ENCODE assay signal across 9 cellular contexts in genomic region chr2:46776687-46777327, GRCh38.
DNase-seq lines count a peak whose midpoint lies in the region; ATAC-seq, FAIRE-seq and TF ChIP-seq lines count a peak whose summit lies in the region.
"Had no signal": no experiment of that assay in that cellular context is flagged by ENCODE, and none has a peak within 500 bp of the region (broad histone marks: within the 10 kb centered on the region; RNA-seq: fewer than 3 reads in every experiment).

No MANE protein-coding gene starts in this region.

- no peaks in the 10 kb centered on the region for H3K36me3 ChIP-seq in Karpas-422 (ENCODE audit: insufficient read depth, low read length)
- no peaks in the 10 kb centered on the region for H3K36me3 ChIP-seq in HepG2 (replicated peaks in 1 of 2; ENCODE audit: control insufficient read depth in 1 of 2, insufficient read depth in 2 of 2, low read length in 2 of 2)

- peak; percentile 55 for TF ChIP-seq CTCF in MCF 10A (IDR thresholded peaks at IDR 0.05; ENCODE audit: unreplicated experiment)
- TF ChIP-seq CTCF in HepG2 (CRISPR knock-in tag; IDR thresholded peaks at IDR 0.05), result peak; percentile 77

- no peak overlapping the region for H3K4me3 Mint-ChIP-seq in MCF 10A (ENCODE audit: unreplicated experiment)
- H3K4me3 Mint-ChIP-seq: activated naive CD4-positive, alpha-beta T cell treated with anti-CD3 and anti-CD28 coated beads, Interleukin-2, amount 50 U/mL, for 24 hours had no signal

- no peaks in the 10 kb centered on the region for H3K9me3 Mint-ChIP-seq in MCF 10A (ENCODE audit: unreplicated experiment)
- H3K9me3 Mint-ChIP-seq: activated naive CD4-positive, alpha-beta T cell treated with anti-CD3 and anti-CD28 coated beads, Interleukin-2, amount 50 U/mL, for 24 hours had no signal

- no peak for TF ChIP-seq EP300 in HepG2 (IDR thresholded peaks at IDR 0.05; ENCODE audit: low read depth in 2 of 2, low read length in 2 of 2)
- TF ChIP-seq EP300 in HepG2 (CRISPR knock-in tag; IDR thresholded peaks at IDR 0.05; ENCODE audit: borderline replicate concordance), result no peak

- no peak overlapping the region for H2AFZ ChIP-seq in Karpas-422 (ENCODE audit: low read length)
- no peak overlapping the region for H2AFZ ChIP-seq in HepG2 (ENCODE audit: low read length)

- no peaks in the 10 kb centered on the region for H3K36me3 Mint-ChIP-seq in MCF 10A (ENCODE audit: insufficient read depth, unreplicated experiment)
- H3K36me3 Mint-ChIP-seq: activated naive CD4-positive, alpha-beta T cell treated with anti-CD3 and anti-CD28 coated beads, Interleukin-2, amount 50 U/mL, for 24 hours had no signal

- no peaks in the 10 kb centered on the region for H3K27me3 Mint-ChIP-seq in MCF 10A (ENCODE audit: insufficient read depth, unreplicated experiment)

- ATAC-seq in HepG2 (no peak), HG03442 (IDR thresholded peaks at IDR 0.05; ENCODE audit: unreplicated experiment) (no peak)

- POLR2A ChIA-PET in MCF 10A (lab: Yijun Ruan, JAX) (interaction anchor here (0.6 to 1.5 kb wide), 4 partner anchors 9 to 706 kb away, joined by 3 read pairs; no protein-coding TSS in a partner anchor), HepG2 (lab: Yijun Ruan, JAX) (no interaction called here)

- peak; percentile 63 for TF ChIP-seq RAD21 in HepG2 (CRISPR knock-in tag; IDR thresholded peaks at IDR 0.05)

- H3K4me3 ChIP-seq in Karpas-422 (ENCODE audit: low read length), result no peak overlapping the region
- H3K4me3 ChIP-seq in HepG2 (replicated peaks in 1 of 3; ENCODE audit: insufficient read depth in 1 of 3, low read depth in 2 of 3, low read length in 3 of 3), result no peak overlapping the region

- H4K20me1 ChIP-seq in Karpas-422 (ENCODE audit: insufficient read depth, low read depth, low read length), result no peaks in the 10 kb centered on the region
- H4K20me1 ChIP-seq in HepG2 (ENCODE audit: insufficient read depth, low read length), result no peaks in the 10 kb centered on the region

- no TSS peak for BruUV-seq in MCF 10A (replicated peaks; lab: Mats Ljungman, UMichigan)
- BruUV-seq in HepG2 (replicated peaks; lab: Mats Ljungman, UMichigan), result no TSS peak

- intact Hi-C loops in MCF 10A (cut with micrococcal nuclease), result loop anchor here (2.0 kb wide), 1 partner anchor 120 kb away; no protein-coding TSS in a partner anchor
- intact Hi-C loops in HepG2 (cut with micrococcal nuclease; ENCODE audit: unreplicated experiment), result loop anchor here (1.0 kb wide), 3 partner anchors 112 to 145 kb away; no protein-coding TSS in a partner anchor

- CTCF ChIA-PET in MCF 10A (lab: Yijun Ruan, JAX), result interaction anchor here (0.6 to 1.6 kb wide), 8 partner anchors 12 to 652 kb away, joined by 3 to 4 read pairs (median 3); no protein-coding TSS in a partner anchor
- CTCF ChIA-PET in HepG2 (lab: Yijun Ruan, JAX; ENCODE audit: low intra/inter-chr PET ratio, low total read pairs), result interaction anchor here (1.0 to 1.9 kb wide), 5 partner anchors 112 to 311 kb away, joined by 3 to 8 read pairs (median 5); no protein-coding TSS in a partner anchor

- H3K9ac ChIP-seq in Karpas-422 (ENCODE audit: low read length) (no peak overlapping the region), HepG2 (ENCODE audit: insufficient read depth, low read depth, low read length) (no peak overlapping the region)

- DNase-seq in EL, result peak; percentile 68
- DNase-seq in Karpas-422, result peak; percentile 84
- peak; percentile 51 for DNase-seq in SW480 (ENCODE audit: low spot score)
- peak; percentile 81 for DNase-seq in MCF 10A (ENCODE audit: unreplicated experiment)
- peak; percentile 69 for DNase-seq in HepG2 (ENCODE audit: low spot score)
- DNase-seq in stimulated activated CD8-positive, alpha-beta memory T cell treated with anti-CD3 and anti-CD28 coated beads, Interleukin-4, amount 100 ng/mL, for 1 hour (ENCODE audit: low read depth in 2 of 2, low spot score in 1 of 2), result peak; percentile 3 to 17
- DNase-seq in NCI-H187 treated with DMSO at 0.1 percent for 48 hours (lab: John Stamatoyannopoulos, UW), result no peak

- FAIRE-seq in HepG2 (lab: Jason Lieb, UNC), result no peak

- no peaks in the 10 kb centered on the region for H3K79me2 ChIP-seq in Karpas-422 (ENCODE audit: low read length)
- H3K79me2 ChIP-seq in HepG2 (ENCODE audit: insufficient read depth, low read length), result no peaks in the 10 kb centered on the region

- WGBS in HepG2 (ENCODE audit: low lambda C conversion rate), result 41% methylated on average over 10 of the region's 10 CpGs

- peaks cover 14% of the 10 kb centered on the region for H3K4me1 Mint-ChIP-seq in MCF 10A (ENCODE audit: insufficient read depth, unreplicated experiment)

- no peaks in the 10 kb centered on the region for H3K9me3 ChIP-seq in Karpas-422 (ENCODE audit: low read length)
- no peaks in the 10 kb centered on the region for H3K9me3 ChIP-seq in HepG2 (ENCODE audit: low read length)

- no peak for TF ChIP-seq POLR2A in HepG2 (IDR thresholded peaks at IDR 0.05; ENCODE audit: insufficient read depth in 1 of 2, low read depth in 2 of 2, low read length in 2 of 2)

- H3K4me1 ChIP-seq in Karpas-422 (ENCODE audit: low read length), result no peaks in the 10 kb centered on the region
- peaks cover 49% of the 10 kb centered on the region for H3K4me1 ChIP-seq in HepG2 (ENCODE audit: insufficient read depth, low read length)

- H3K27me3 ChIP-seq in Karpas-422 (ENCODE audit: low read length), result no peaks in the 10 kb centered on the region
- no peaks in the 10 kb centered on the region for H3K27me3 ChIP-seq in HepG2 (ENCODE audit: control insufficient read depth in 1 of 2, insufficient read depth in 2 of 2, low read length in 2 of 2)

- H3K4me2 ChIP-seq in Karpas-422 (ENCODE audit: low read depth, low read length, poor library complexity, severe bottlenecking) (no peak overlapping the region), HepG2 (ENCODE audit: low read depth, low read length) (no peak overlapping the region)

- H3K27ac Mint-ChIP-seq in MCF 10A (ENCODE audit: low read depth, unreplicated experiment), result no peak overlapping the region
- H3K27ac Mint-ChIP-seq: activated naive CD4-positive, alpha-beta T cell treated with anti-CD3 and anti-CD28 coated beads, Interleukin-2, amount 50 U/mL, for 24 hours had no signal

- H3K9me2 ChIP-seq in Karpas-422 (replicated peaks; ENCODE audit: insufficient read depth, low read length), result no peaks in the 10 kb centered on the region

- no peak overlapping the region for H3K27ac ChIP-seq in Karpas-422 (ENCODE audit: low read length)
- H3K27ac ChIP-seq in HepG2 (ENCODE audit: extremely low read length, insufficient read depth, low read length), result no peak overlapping the region

- in situ Hi-C loops in HepG2 (cut with HindIII; ENCODE audit: extremely low pct_ligation_motif_present, low pct_unique_long_range_greater_than_20kb), result loop anchor here (5.0 kb wide), 1 partner anchor 120 kb away; no protein-coding TSS in a partner anchor

TF ChIP-seq in HepG2, 621 proteins besides CTCF, POLR2A, EP300 and RAD21:
- TF ChIP-seq SMC3 (IDR thresholded peaks at IDR 0.05; ENCODE audit: low read length) (peak; percentile 86), RXRB (CRISPR knock-in tag; IDR thresholded peaks at IDR 0.05; ENCODE audit: borderline replicate concordance) (0 out of 2 replicates have a peak, but pooled peaks have one; percentile 12), KDM2A (CRISPR knock-in tag; IDR thresholded peaks at IDR 0.05; ENCODE audit: borderline replicate concordance, low read depth) (no peak), FOXO1 (CRISPR knock-in tag; IDR thresholded peaks at IDR 0.05) (no peak), ERF (CRISPR knock-in tag; IDR thresholded peaks at IDR 0.05) (0 out of 2 replicates have a peak, but pooled peaks have one; percentile 32), HMGXB4 (CRISPR knock-in tag; IDR thresholded peaks at IDR 0.05; ENCODE audit: borderline replicate concordance in 1 of 2, low read depth in 1 of 2) (0 out of 4 replicates have a peak, but pooled peaks of 1 of the 2 experiments have one; percentile 21), FOSL2 (CRISPR knock-in tag; IDR thresholded peaks at IDR 0.05) (peak; percentile 58), TBX2 (CRISPR knock-in tag; IDR thresholded peaks at IDR 0.05; ENCODE audit: borderline replicate concordance) (no peak), JARID2 (CRISPR knock-in tag; IDR thresholded peaks at IDR 0.05; ENCODE audit: insufficient replicate concordance) (no peak), ZKSCAN8 (CRISPR knock-in tag; IDR thresholded peaks at IDR 0.05; ENCODE audit: borderline replicate concordance) (no peak), MXD4 (CRISPR knock-in tag; IDR thresholded peaks at IDR 0.05) (peak; percentile 35; the same call in 1 of the 2 replicates), STAG1 (CRISPR knock-in tag; IDR thresholded peaks at IDR 0.05) (peak; percentile 80)
